In the genomic region with DNA sequence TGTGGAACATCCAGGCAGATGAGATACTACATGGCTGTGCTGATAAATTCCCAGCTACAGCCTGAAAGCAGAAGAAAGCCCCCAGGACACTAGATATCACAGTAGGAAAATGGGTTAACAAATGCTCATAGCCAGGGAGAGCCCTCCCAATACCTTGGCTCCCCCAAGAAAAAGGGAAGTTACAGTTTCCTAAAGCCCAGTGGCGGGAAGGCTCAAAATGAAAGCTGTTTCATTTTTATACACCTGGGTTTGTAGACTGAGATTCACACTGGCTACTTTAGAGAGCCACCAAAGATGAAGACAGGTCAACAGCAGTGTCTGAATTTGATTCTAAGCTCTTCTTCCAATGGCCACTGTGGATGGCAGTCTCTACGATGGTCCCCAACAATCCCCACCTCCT, we compare ENCODE assay signal across 27 cellular contexts. TPM values are rescaled to one million over a fixed set of nuclear protein-coding genes. Genes with fewer than 3 reads are reported as not detected.
"Had no signal": no experiment of that assay in that cellular context is flagged by ENCODE, and none has a peak within 500 bp of the region (broad histone marks: within the 10 kb centered on the region; RNA-seq: fewer than 3 reads in every experiment).

No MANE protein-coding gene starts in this region.

- H3K4me1 ChIP-seq: lower lobe of right lung, sigmoid colon, upper lobe of right lung, uterus had no signal

- H3K9me3 ChIP-seq: gastrocnemius medialis, lower lobe of right lung, ovary, psoas muscle, thoracic aorta, upper lobe of right lung, uterus had no signal

- H3K9me3 Mint-ChIP-seq: natural killer cell; stimulated activated effector memory CD8-positive, alpha-beta T cell treated with anti-CD3 and anti-CD28 coated beads, Interleukin-12 subunit alpha, Interleukin-12 subunit beta, amount 100 ng/mL, for 72 hours had no signal

- H3K4me3 Mint-ChIP-seq: natural killer cell; stimulated activated effector memory CD8-positive, alpha-beta T cell treated with anti-CD3 and anti-CD28 coated beads, Interleukin-12 subunit alpha, Interleukin-12 subunit beta, amount 100 ng/mL, for 72 hours; stimulated activated naive CD8-positive, alpha-beta T cell treated with anti-CD3 and anti-CD28 coated beads, Interleukin-15, Interleukin-2, amounts not matched to agents 100 ng/mL and 50 ng/mL, for 24 hours had no signal

- H3K36me3 Mint-ChIP-seq: natural killer cell; stimulated activated effector memory CD8-positive, alpha-beta T cell treated with anti-CD3 and anti-CD28 coated beads, Interleukin-12 subunit alpha, Interleukin-12 subunit beta, amount 100 ng/mL, for 72 hours had no signal

- H3K27ac Mint-ChIP-seq: natural killer cell; stimulated activated effector memory CD8-positive, alpha-beta T cell treated with anti-CD3 and anti-CD28 coated beads, Interleukin-12 subunit alpha, Interleukin-12 subunit beta, amount 100 ng/mL, for 72 hours; stimulated activated naive CD8-positive, alpha-beta T cell treated with anti-CD3 and anti-CD28 coated beads, Interleukin-15, Interleukin-2, amounts not matched to agents 100 ng/mL and 50 ng/mL, for 24 hours had no signal

- H3K27ac ChIP-seq: dorsolateral prefrontal cortex, gastrocnemius medialis, lower lobe of right lung, ovary, psoas muscle, sigmoid colon, thoracic aorta, tibial nerve, upper lobe of right lung, uterus had no signal

- H3K4me1 Mint-ChIP-seq: natural killer cell; stimulated activated effector memory CD8-positive, alpha-beta T cell treated with anti-CD3 and anti-CD28 coated beads, Interleukin-12 subunit alpha, Interleukin-12 subunit beta, amount 100 ng/mL, for 72 hours had no signal

- H3K4me3 ChIP-seq: dorsolateral prefrontal cortex, gastrocnemius medialis, lower lobe of right lung, ovary, psoas muscle, sigmoid colon, thoracic aorta, tibial nerve, upper lobe of right lung, uterus had no signal

- ATAC-seq: gastrocnemius medialis; left ventricle myocardium superior; lower lobe of right lung; natural killer cell; psoas muscle; right cardiac atrium; stimulated activated effector memory CD8-positive, alpha-beta T cell treated with anti-CD3 and anti-CD28 coated beads, Interleukin-12 subunit alpha, Interleukin-12 subunit beta, amount 100 ng/mL, for 72 hours; upper lobe of right lung had no signal

- DNase-seq: dorsolateral prefrontal cortex; effector CD4-positive, alpha-beta T cell; foreskin fibroblast; gastrocnemius medialis; head of caudate nucleus; left ventricle myocardium superior; lower lobe of right lung; natural killer cell; occipital lobe; ovary; posterior cingulate gyrus; psoas muscle; right cardiac atrium; sigmoid colon; stimulated activated CD4-positive, alpha-beta T cell treated with anti-CD3 and anti-CD28 coated beads, Interleukin-2, amount 100 ng/mL, for 24 hours; stimulated activated CD4-positive, alpha-beta T cell treated with anti-CD3 and anti-CD28 coated beads, Interleukin-4, amount 100 ng/mL, for 24 hours; upper lobe of right lung; uterus had no signal

- H3K27me3 ChIP-seq: gastrocnemius medialis, ovary, tibial nerve, upper lobe of right lung, uterus had no signal

- H3K36me3 ChIP-seq: gastrocnemius medialis, lower lobe of right lung, ovary, sigmoid colon, thoracic aorta, tibial nerve, upper lobe of right lung, uterus had no signal

RNA-seq across cellular contexts. Expression of gene TOPAZ1, which starts 55.0 kb away (rescaled TPM):
- total RNA-seq: gastrocnemius medialis, glomerular endothelial cell, left ventricle myocardium superior, lower lobe of right lung, mesenteric fat pad, mononuclear cell, natural killer cell, ovary, psoas muscle, renal cortical epithelial cell, right cardiac atrium, sigmoid colon, skeletal muscle tissue, thoracic aorta, tibial nerve, upper lobe of right lung had no signal
